In genomic region chr16:2163211-2163881, GRCh38 we compare ENCODE assay signal across 13 cellular contexts. TPM values are rescaled to one million over a fixed set of nuclear protein-coding genes. Genes with fewer than 3 reads are reported as not detected.
DNase-seq lines count a peak whose midpoint lies in the region; ATAC-seq, FAIRE-seq and TF ChIP-seq lines count a peak whose summit lies in the region.
"Had no signal": no experiment of that assay in that cellular context is flagged by ENCODE, and none has a peak within 500 bp of the region (broad histone marks: within the 10 kb centered on the region; RNA-seq: fewer than 3 reads in every experiment).

No MANE protein-coding gene starts in this region.

- no peaks in the 10 kb centered on the region for H3K27me3 ChIP-seq in GM23338 (ENCODE audit: insufficient read depth)
- H3K27me3 ChIP-seq in H1 (replicated peaks in 1 of 4; ENCODE audit: control insufficient read depth in 3 of 4, extremely low read depth in 1 of 4, insufficient read depth in 3 of 4, low read length in 3 of 4), result no peaks in the 10 kb centered on the region
- H3K27me3 ChIP-seq in prostate gland (replicated peaks; ENCODE audit: insufficient read depth), result no peaks in the 10 kb centered on the region
- no peaks in the 10 kb centered on the region for H3K27me3 ChIP-seq in Caco-2 (replicated peaks; ENCODE audit: control insufficient read depth, insufficient read depth, low read length)
- no peaks in the 10 kb centered on the region for H3K27me3 ChIP-seq in ovary

- no peak for DNase-seq in GM23338 (ENCODE audit: low spot score)
- peak; percentile 95 for DNase-seq in SW480 (ENCODE audit: low spot score)
- no peak for DNase-seq in H1 (ENCODE audit: low read depth in 1 of 2, low spot score in 2 of 2)
- peak; percentile 64 for DNase-seq in prostate gland (ENCODE audit: low spot score)
- no peak for DNase-seq in Caco-2
- no peak for DNase-seq in T1000 (lab: John Stamatoyannopoulos, UW)
- DNase-seq in 8988T, result no peak
- no peak for DNase-seq in ovary
- DNase-seq: activated CD4-positive, alpha-beta T cell treated with anti-CD3 and anti-CD28 coated beads, Interleukin-2, amount 50 U/mL, for 4 hours; NCI-H2171 treated with DMSO at 0.1 percent for 48 hours; stimulated activated CD4-positive, alpha-beta T cell treated with anti-CD3 and anti-CD28 coated beads, Interleukin-2, amount 100 ng/mL, for 48 hours had no signal

- 91% methylated on average over 23 of the region's 26 CpGs; no CpG with 5 or more reads in 1 of the 2 experiments for WGBS in H1 (ENCODE audit: extremely low coverage in 1 of 2, insufficient coverage in 1 of 2, insufficient read length in 1 of 2, insufficient replicate concordance in 2 of 2, low coverage in 1 of 2, low lambda C conversion rate in 2 of 2, missing lambda C conversion rate in 1 of 2), 2 experiments
- 43% methylated on average over 25 of the region's 26 CpGs for WGBS in prostate gland
- 90 to 93% (median 92%) methylated on average over 25 to 26 of the region's 26 CpGs for WGBS in ovary, 3 donors

- H3K36me3 Mint-ChIP-seq in GM23338 (ENCODE audit: low read depth) (peaks cover 32% of the 10 kb centered on the region), Caco-2 (ENCODE audit: insufficient read depth, unreplicated experiment) (peaks cover 30% of the 10 kb centered on the region)
- H3K36me3 Mint-ChIP-seq: activated naive CD8-positive, alpha-beta T cell had no signal

- TF ChIP-seq POLR2A in H1 (IDR thresholded peaks at IDR 0.05; ENCODE audit: control extremely low read depth in 1 of 2, low read depth in 2 of 2, low read length in 2 of 2) (no peak), prostate gland (IDR thresholded peaks at IDR 0.05) (no peak), ovary (IDR thresholded peaks at IDR 0.05) (no peak)

- no peak overlapping the region for H2BK12ac ChIP-seq in H1 (ENCODE audit: low read depth, low read length)

- no peak for TF ChIP-seq RAD21 in H1 (IDR thresholded peaks at IDR 0.05 in 1 of 2, conservative IDR thresholded peaks at IDR 0.05 in 1 of 2; ENCODE audit: low read depth in 2 of 2, low read length in 2 of 2)

- no peak overlapping the region for H2BK15ac ChIP-seq in H1 (ENCODE audit: low read length)

- H2AFZ ChIP-seq in GM23338 (no peak overlapping the region), H1 (ENCODE audit: low read length) (no peak overlapping the region)

- H3K9ac ChIP-seq in H1 (replicated peaks in 1 of 4; ENCODE audit: extremely low read depth in 1 of 4, low read depth in 3 of 4, low read length in 3 of 4), result no peak overlapping the region

- peaks cover 22% of the 10 kb centered on the region for H3K79me1 ChIP-seq in H1 (ENCODE audit: low read depth, low read length)

- intact Hi-C loops in prostate gland (cut with DNase I) (no loop called here), Caco-2 (cut with micrococcal nuclease; ENCODE audit: unreplicated experiment) (no loop called here), ovary (cut with DNase I) (no loop called here)

- H3K4me3 Mint-ChIP-seq in GM23338, result no peak overlapping the region
- no peak overlapping the region for H3K4me3 Mint-ChIP-seq in Caco-2 (ENCODE audit: unreplicated experiment)
- H3K4me3 Mint-ChIP-seq: activated naive CD8-positive, alpha-beta T cell had no signal

- BruUV-seq in Caco-2 (replicated peaks; lab: Mats Ljungman, UMichigan), result no TSS peak

- H3K4me2 ChIP-seq in GM23338 (no peak overlapping the region), H1 (ENCODE audit: insufficient read depth in 1 of 2, low read depth in 2 of 2, low read length in 2 of 2) (no peak overlapping the region)

- H3K4me3 ChIP-seq in GM23338 (no peak overlapping the region), H1 (ENCODE audit: extremely low read depth in 1 of 4, insufficient read depth in 2 of 4, low read depth in 3 of 4, low read length in 4 of 4) (no peak overlapping the region), prostate gland (no peak overlapping the region), Caco-2 (ENCODE audit: low read depth, low read length) (no peak overlapping the region), ovary (no peak overlapping the region)

- no peak overlapping the region for H3K23ac ChIP-seq in H1 (ENCODE audit: insufficient read length)

- H3K4me1 Mint-ChIP-seq in GM23338 (peaks cover 9% of the 10 kb centered on the region), Caco-2 (ENCODE audit: low read depth, unreplicated experiment) (no peaks in the 10 kb centered on the region)

- no peak overlapping the region for H3K27ac Mint-ChIP-seq in GM23338
- H3K27ac Mint-ChIP-seq in Caco-2 (ENCODE audit: unreplicated experiment), result no peak overlapping the region
- H3K27ac Mint-ChIP-seq: activated naive CD8-positive, alpha-beta T cell had no signal

- H3K27ac ChIP-seq in GM23338 (ENCODE audit: low read depth), result 0 out of 2 replicates have a peak overlapping the region, but pooled peaks have one; percentile 72
- H3K27ac ChIP-seq in H1 (ENCODE audit: low read depth, low read length), result no peak overlapping the region
- peak overlapping the region; percentile 59 to 68 for H3K27ac ChIP-seq in prostate gland
- H3K27ac ChIP-seq in ovary, result no peak overlapping the region

- H3K9me2 ChIP-seq in GM23338 (ENCODE audit: insufficient read depth), result no peaks in the 10 kb centered on the region

- H2AK5ac ChIP-seq in H1 (ENCODE audit: low read depth, low read length), result no peak overlapping the region

- H3K23me2 ChIP-seq in H1 (ENCODE audit: low read depth, low read length), result no peaks in the 10 kb centered on the region; the same call in 1 of the 2 replicates

- no peak overlapping the region for H2BK120ac ChIP-seq in H1 (replicated peaks; ENCODE audit: low read depth, low read length)

- no peak overlapping the region for H4K91ac ChIP-seq in H1 (replicated peaks; ENCODE audit: insufficient read length, low read length)

- H3K9me3 Mint-ChIP-seq in GM23338, result no peaks in the 10 kb centered on the region; the same call in 2 of the 3 replicates
- no peaks in the 10 kb centered on the region for H3K9me3 Mint-ChIP-seq in Caco-2 (ENCODE audit: unreplicated experiment)

- no peak overlapping the region for H2BK5ac ChIP-seq in H1 (ENCODE audit: low read depth, low read length)

- H3K27me3 Mint-ChIP-seq in GM23338 (ENCODE audit: insufficient read depth, low read depth, poor library complexity) (peaks cover 11% of the 10 kb centered on the region), Caco-2 (ENCODE audit: insufficient read depth, unreplicated experiment) (no peaks in the 10 kb centered on the region)
- H3K27me3 Mint-ChIP-seq: activated naive CD8-positive, alpha-beta T cell had no signal

- H4K8ac ChIP-seq in H1 (ENCODE audit: extremely low read depth, insufficient read depth, low read length), result peak overlapping the region; percentile 68; the same call in 1 of the 2 replicates

- no peak overlapping the region for H4K5ac ChIP-seq in H1 (ENCODE audit: insufficient read length, low read depth, low read length)

- peaks cover 13% of the 10 kb centered on the region; the same call in 1 of the 2 replicates for H3F3A ChIP-seq in GM23338 (replicated peaks; ENCODE audit: low read depth)

- POLR2A ChIA-PET in H1 (lab: Charles Lee; ENCODE audit: partially characterized antibody), result interaction anchor here (0.7 to 15.0 kb wide), 5 partner anchors 8 to 36 kb away, joined by 3 to 312 read pairs (median 5); partner anchors contain the start of gene TRAF7
- POLR2A ChIA-PET in Caco-2 (lab: Charles Lee), result interaction anchor here (0.6 kb wide), 1 partner anchor 8 kb away, joined by 4 read pairs; the partner anchor contains the start of gene TRAF7

- TF ChIP-seq EP300 in H1 (IDR thresholded peaks at IDR 0.05; ENCODE audit: borderline replicate concordance in 1 of 2, low read depth in 2 of 2, low read length in 2 of 2) (no peak), ovary (IDR thresholded peaks at IDR 0.05) (no peak)

- no peak for FAIRE-seq in H1 (lab: Jason Lieb, UNC)
- FAIRE-seq: colon had no signal

- no peak overlapping the region for H2BK20ac ChIP-seq in H1 (ENCODE audit: low read length)

- H3K4me1 ChIP-seq in GM23338 (ENCODE audit: insufficient read depth), result peaks cover 9% of the 10 kb centered on the region; the same call in 1 of the 2 replicates
- H3K4me1 ChIP-seq in H1 (replicated peaks in 1 of 4; ENCODE audit: control insufficient read depth in 3 of 4, insufficient read depth in 4 of 4, low read length in 3 of 4), result peaks cover 0 to 15% (median 8%) of the 10 kb centered on the region in 4 experiments; a peak in 3 of 7 replicates
- peaks cover 13% of the 10 kb centered on the region for H3K4me1 ChIP-seq in prostate gland (replicated peaks)
- H3K4me1 ChIP-seq in Caco-2, result no peaks in the 10 kb centered on the region
- peaks cover 12% of the 10 kb centered on the region for H3K4me1 ChIP-seq in ovary (ENCODE audit: insufficient read depth)

- H3K18ac ChIP-seq in H1 (ENCODE audit: extremely low read depth, low read length), result no peak overlapping the region

- no peak overlapping the region for H3K56ac ChIP-seq in H1 (replicated peaks; ENCODE audit: insufficient read length, low read depth, low read length)

- H3K36me3 ChIP-seq in GM23338 (ENCODE audit: insufficient read depth), result peaks cover 4% of the 10 kb centered on the region; the same call in 1 of the 2 replicates
- peaks cover 7 to 19% (median 17%) of the 10 kb centered on the region in 4 experiments; a peak in 7 of 8 replicates for H3K36me3 ChIP-seq in H1 (ENCODE audit: control insufficient read depth in 2 of 4, insufficient read depth in 4 of 4, low read length in 3 of 4)
- H3K36me3 ChIP-seq in prostate gland, result peaks cover 0 to 4% of the 10 kb centered on the region in 2 donors
- peaks cover 1% of the 10 kb centered on the region; the same call in 1 of the 2 replicates for H3K36me3 ChIP-seq in Caco-2 (ENCODE audit: control insufficient read depth, insufficient read depth, low read length)
- no peaks in the 10 kb centered on the region for H3K36me3 ChIP-seq in ovary

- H3K4ac ChIP-seq in H1 (replicated peaks; ENCODE audit: insufficient read length, low read depth, low read length), result no peak overlapping the region

- H3K9me3 ChIP-seq in H1 (ENCODE audit: insufficient read depth in 2 of 2, low read depth in 1 of 2, low read length in 1 of 2) (peaks cover 0 to 17% of the 10 kb centered on the region in 2 experiments; a peak in 1 of 4 replicates), prostate gland (no peaks in the 10 kb centered on the region), Caco-2 (no peaks in the 10 kb centered on the region), ovary (no peaks in the 10 kb centered on the region)

- H3K14ac ChIP-seq in H1 (ENCODE audit: insufficient read length), result no peak overlapping the region

- H4K20me1 ChIP-seq in GM23338 (replicated peaks; ENCODE audit: insufficient read depth) (no peaks in the 10 kb centered on the region; the same call in none of the 2 replicates), H1 (replicated peaks in 1 of 2; ENCODE audit: control insufficient read depth in 1 of 2, insufficient read depth in 2 of 2, low read length in 2 of 2) (peaks cover 19 to 40% of the 10 kb centered on the region in 2 experiments)

- TF ChIP-seq CTCF in GM23338 (conservative IDR thresholded peaks at IDR 0.05; ENCODE audit: low read depth in 2 of 2) (no peak), H1 (IDR thresholded peaks at IDR 0.05; ENCODE audit: control extremely low read depth in 1 of 3, insufficient read depth in 1 of 3, low read depth in 1 of 3, low read length in 3 of 3) (no peak), prostate gland (IDR thresholded peaks at IDR 0.05) (no peak), Caco-2 (IDR thresholded peaks at IDR 0.05; ENCODE audit: insufficient read depth in 1 of 2, low read depth in 1 of 2, low read length in 1 of 2, severe bottlenecking in 1 of 2, unreplicated experiment in 1 of 2) (no peak), ovary (IDR thresholded peaks at IDR 0.05) (no peak)

- CTCF ChIA-PET in H1 (lab: Charles Lee; ENCODE audit: partially characterized antibody), result interaction anchor here (1.1 to 1.4 kb wide), 2 partner anchors 18 to 31 kb away, joined by 3 read pairs; no protein-coding TSS in a partner anchor
- CTCF ChIA-PET in Caco-2 (lab: Charles Lee), result no interaction called here

- no peak for ATAC-seq in GM23338

- H3K79me2 ChIP-seq in GM23338 (replicated peaks; ENCODE audit: insufficient read depth), result peaks cover 46% of the 10 kb centered on the region
- H3K79me2 ChIP-seq in H1 (ENCODE audit: control insufficient read depth in 1 of 2, insufficient read depth in 2 of 2, low read length in 2 of 2), result peaks cover 17 to 62% of the 10 kb centered on the region in 2 experiments

RNA-seq across cellular contexts. Expression of gene TRAF7, which starts 7.8 kb away (rescaled TPM):
- 133 and 143 TPM in 2 replicates for total RNA-seq in GM23338 (2014; rRNA removed; shearing (Covaris generic))
- polyA plus RNA-seq in GM23338 (2016; fragmentation: Nextera tagmentation; extraction: Ambion mirVana), result 36.4 and 41.4 TPM in 2 replicates
- 148 and 155 TPM in 2 replicates for total RNA-seq in H1 (2021; fragmentation: NEBNext Ultra II Directional; extraction: Animal tissue kit (Norgen Biotek cat#: 25700))
- polyA plus RNA-seq in H1 (2011; rRNA removed), result 96.8 and 140 TPM in 2 replicates
- 87.7 TPM for polyA plus RNA-seq in H1 (2011; cell fraction: cytosol; rRNA removed)
- polyA plus RNA-seq in H1 (2011; cell fraction: nucleus; rRNA removed), result 166 TPM
- 72.2 to 138 TPM (median 118 TPM) in 4 replicates for polyA plus RNA-seq in H1 (2012, experiment 1 of 2)
- polyA plus RNA-seq in H1 (2012, experiment 2 of 2), result 99.5 TPM
- polyA plus RNA-seq in H1 (2013, experiment 1 of 2), result 119 TPM
- polyA plus RNA-seq in H1 (2013, experiment 2 of 2), result 114 TPM
- 88.7 and 112 TPM in 2 replicates for polyA minus RNA-seq in H1 (2011; rRNA and poly(A)+ RNA removed)
- polyA minus RNA-seq in H1 (2011; cell fraction: cytosol; rRNA and poly(A)+ RNA removed), result 80.9 TPM
- 56.2 TPM for polyA minus RNA-seq in H1 (2011; cell fraction: nucleus; rRNA and poly(A)+ RNA removed)
- 10 to 100 TPM; 40.0 to 51.5 TPM for total RNA-seq in prostate gland
- 61.4 and 66.3 TPM in 2 replicates for total RNA-seq in Caco-2 (2022)
- 10 to 100 TPM; 20.5 to 68.0 (median 48.0) TPM for total RNA-seq in ovary
- polyA plus RNA-seq in ovary, result 10 to 100 TPM; 13.3 to 26.3 TPM

RNA-seq across cellular contexts. Expression of gene RAB26, which starts 14.9 kb away (rescaled TPM):
- 3.7 and 4.1 TPM in 2 replicates for total RNA-seq in GM23338 (2014; rRNA removed; shearing (Covaris generic))
- polyA plus RNA-seq in GM23338 (2016; fragmentation: Nextera tagmentation; extraction: Ambion mirVana) (8.7 and 11.6 TPM in 2 replicates), H1 (2011; rRNA removed) (5.4 and 6.6 TPM in 2 replicates), ovary (under 1 TPM; 0.19 to 0.50 TPM)
- 4.3 and 5.3 TPM in 2 replicates for total RNA-seq in H1 (2021; fragmentation: NEBNext Ultra II Directional; extraction: Animal tissue kit (Norgen Biotek cat#: 25700))
- polyA plus RNA-seq in H1 (2011; cell fraction: cytosol; rRNA removed), result 7.4 TPM
- 23.2 TPM for polyA plus RNA-seq in H1 (2011; cell fraction: nucleus; rRNA removed)
- polyA plus RNA-seq in H1 (2012, experiment 1 of 2), result 6.8 to 14.2 TPM (median 12.7 TPM) in 4 replicates
- 4.8 TPM for polyA plus RNA-seq in H1 (2012, experiment 2 of 2)
- polyA plus RNA-seq in H1 (2013, experiment 1 of 2), result 11.6 TPM
- 13.9 TPM for polyA plus RNA-seq in H1 (2013, experiment 2 of 2)
- 2.4 and 2.6 TPM in 2 replicates for polyA minus RNA-seq in H1 (2011; rRNA and poly(A)+ RNA removed)
- polyA minus RNA-seq in H1 (2011; cell fraction: cytosol; rRNA and poly(A)+ RNA removed), result 2.0 TPM
- polyA minus RNA-seq in H1 (2011; cell fraction: nucleus; rRNA and poly(A)+ RNA removed), result 3.2 TPM
- total RNA-seq in prostate gland (1 to 10 TPM; 1.8 to 5.1 TPM), Caco-2 (2022) (1.0 and 1.2 TPM in 2 replicates), ovary (under 1 TPM in 2 of 7 donors, not detected in 5; 0.12 to 0.80 TPM)

RNA-seq across cellular contexts. Expression of gene PKD1, which starts 27.6 kb away (rescaled TPM):
- total RNA-seq in GM23338 (2014; rRNA removed; shearing (Covaris generic)), result 75.5 and 107 TPM in 2 replicates
- polyA plus RNA-seq in GM23338 (2016; fragmentation: Nextera tagmentation; extraction: Ambion mirVana) (18.5 and 21.1 TPM in 2 replicates), H1 (2011; rRNA removed) (40.6 and 59.4 TPM in 2 replicates), ovary (100 to 1,000 TPM in 1 of 2 donors, 1 to 10 TPM in 1; 8.7 to 113 TPM)
- total RNA-seq in H1 (2021; fragmentation: NEBNext Ultra II Directional; extraction: Animal tissue kit (Norgen Biotek cat#: 25700)), result 52.7 and 63.5 TPM in 2 replicates
- 50.0 TPM for polyA plus RNA-seq in H1 (2011; cell fraction: cytosol; rRNA removed)
- polyA plus RNA-seq in H1 (2011; cell fraction: nucleus; rRNA removed), result 380 TPM
- polyA plus RNA-seq in H1 (2012, experiment 1 of 2), result 37.9 to 66.9 TPM (median 59.1 TPM) in 4 replicates
- 29.8 TPM for polyA plus RNA-seq in H1 (2012, experiment 2 of 2)
- 28.9 TPM for polyA plus RNA-seq in H1 (2013, experiment 1 of 2)
- 27.1 TPM for polyA plus RNA-seq in H1 (2013, experiment 2 of 2)
- polyA minus RNA-seq in H1 (2011; rRNA and poly(A)+ RNA removed), result 24.8 and 36.2 TPM in 2 replicates
- polyA minus RNA-seq in H1 (2011; cell fraction: cytosol; rRNA and poly(A)+ RNA removed), result 37.0 TPM
- 106 TPM for polyA minus RNA-seq in H1 (2011; cell fraction: nucleus; rRNA and poly(A)+ RNA removed)
- total RNA-seq in prostate gland (100 to 1,000 TPM; 205 to 349 TPM), Caco-2 (2022) (70.5 and 76.2 TPM in 2 replicates), ovary (100 to 1,000 TPM in 6 of 7 donors, 10 to 100 TPM in 1; 78.8 to 203 (median 145) TPM)

RNA-seq across cellular contexts. Expression of gene CASKIN1, which starts 33.1 kb away (rescaled TPM):
- total RNA-seq in GM23338 (2014; rRNA removed; shearing (Covaris generic)), result 2.4 and 6.2 TPM in 2 replicates
- 1.0 TPM in 2 replicates for polyA plus RNA-seq in GM23338 (2016; fragmentation: Nextera tagmentation; extraction: Ambion mirVana)
- total RNA-seq in H1 (2021; fragmentation: NEBNext Ultra II Directional; extraction: Animal tissue kit (Norgen Biotek cat#: 25700)), result 6.4 and 6.5 TPM in 2 replicates
- 1.2 and 2.7 TPM in 2 replicates for polyA plus RNA-seq in H1 (2011; rRNA removed)
- polyA plus RNA-seq in H1 (2011; cell fraction: cytosol; rRNA removed), result 2.0 TPM
- polyA plus RNA-seq in H1 (2011; cell fraction: nucleus; rRNA removed), result 9.8 TPM
- 2.7 to 3.7 TPM (median 3.2 TPM) in 4 replicates for polyA plus RNA-seq in H1 (2012, experiment 1 of 2)
- polyA plus RNA-seq in H1 (2012, experiment 2 of 2), result 2.8 TPM
- 2.0 TPM for polyA plus RNA-seq in H1 (2013, experiment 1 of 2)
- polyA plus RNA-seq in H1 (2013, experiment 2 of 2), result 1.9 TPM
- 0.93 and 1.9 TPM in 2 replicates for polyA minus RNA-seq in H1 (2011; rRNA and poly(A)+ RNA removed)
- 4.5 TPM for polyA minus RNA-seq in H1 (2011; cell fraction: cytosol; rRNA and poly(A)+ RNA removed)
- 4.4 TPM for polyA minus RNA-seq in H1 (2011; cell fraction: nucleus; rRNA and poly(A)+ RNA removed)
- total RNA-seq in prostate gland, result 1 to 10 TPM in 1 of 2 donors, under 1 TPM in 1; 0.77 to 5.3 TPM
- 6.6 and 10.8 TPM in 2 replicates for total RNA-seq in Caco-2 (2022)
- 1 to 10 TPM in 1 of 7 donors, under 1 TPM in 6; 0.10 to 2.4 (median 0.60) TPM for total RNA-seq in ovary
- polyA plus RNA-seq in ovary, result under 1 TPM in 1 of 2 donors, not detected in 1; 0.52 TPM

RNA-seq across cellular contexts. Expression of gene MLST8, which starts 41.9 kb away (rescaled TPM):
- 98.1 and 138 TPM in 2 replicates for total RNA-seq in GM23338 (2014; rRNA removed; shearing (Covaris generic))
- polyA plus RNA-seq in GM23338 (2016; fragmentation: Nextera tagmentation; extraction: Ambion mirVana), result 55.3 and 58.8 TPM in 2 replicates
- total RNA-seq in H1 (2021; fragmentation: NEBNext Ultra II Directional; extraction: Animal tissue kit (Norgen Biotek cat#: 25700)), result 67.6 and 69.6 TPM in 2 replicates
- polyA plus RNA-seq in H1 (2011; rRNA removed), result 321 and 440 TPM in 2 replicates
- polyA plus RNA-seq in H1 (2011; cell fraction: cytosol; rRNA removed), result 218 TPM
- 354 TPM for polyA plus RNA-seq in H1 (2011; cell fraction: nucleus; rRNA removed)
- polyA plus RNA-seq in H1 (2012, experiment 1 of 2), result 47.7 to 104 TPM (median 94.8 TPM) in 4 replicates
- polyA plus RNA-seq in H1 (2012, experiment 2 of 2), result 87.2 TPM
- 57.1 TPM for polyA plus RNA-seq in H1 (2013, experiment 1 of 2)
- 56.1 TPM for polyA plus RNA-seq in H1 (2013, experiment 2 of 2)
- 88.3 and 98.1 TPM in 2 replicates for polyA minus RNA-seq in H1 (2011; rRNA and poly(A)+ RNA removed)
- polyA minus RNA-seq in H1 (2011; cell fraction: cytosol; rRNA and poly(A)+ RNA removed), result 67.9 TPM
- 111 TPM for polyA minus RNA-seq in H1 (2011; cell fraction: nucleus; rRNA and poly(A)+ RNA removed)
- total RNA-seq in prostate gland, result 100 to 1,000 TPM in 1 of 2 donors, 10 to 100 TPM in 1; 55.9 to 110 TPM
- total RNA-seq in Caco-2 (2022), result 53.1 and 59.7 TPM in 2 replicates
- total RNA-seq in ovary, result 10 to 100 TPM; 24.5 to 56.2 (median 28.4) TPM
- polyA plus RNA-seq in ovary, result 10 to 100 TPM in 1 of 2 donors, 1 to 10 TPM in 1; 7.4 to 42.9 TPM

Comparison
In these comparisons a context has a peak if more than half of its experiments do, and no peak if none do; other contexts are left out.
1. DNase-seq: peak in SW480 (single experiment) and prostate gland (single experiment); none in GM23338 (single experiment), H1 (0 of 2), Caco-2 (0 of 2), T1000 (single experiment), 8988T (single experiment) and ovary (0 of 5).
2. H3K27ac ChIP-seq: peak in GM23338 (single experiment) and prostate gland (2 of 2); none in H1 (single experiment) and ovary (0 of 2).